In genomic region chr7:106071356-106071998, GRCh38 we compare ENCODE assay signal across 8 cellular contexts. TPM values are rescaled to one million over a fixed set of nuclear protein-coding genes. Genes with fewer than 3 reads are reported as not detected.
DNase-seq lines count a peak whose midpoint lies in the region; ATAC-seq and TF ChIP-seq lines count a peak whose summit lies in the region.

No MANE protein-coding gene starts in this region.

- H3K4me1 ChIP-seq in PC-9 (replicated peaks; ENCODE audit: insufficient read depth), result peaks cover 61% of the 10 kb centered on the region
- peaks cover 10% of the 10 kb centered on the region for H3K4me1 ChIP-seq in mesodermal cell (ENCODE audit: control insufficient read depth, insufficient read depth, low read length, poor library complexity, severe bottlenecking)

- peak; percentile 97 for ATAC-seq in HG03060 (IDR thresholded peaks at IDR 0.05; ENCODE audit: low read depth, unreplicated experiment)

- CTCF ChIA-PET in PC-9 (lab: Charles Lee), result interaction anchor here (0.7 to 1.2 kb wide), 3 partner anchors 9 to 82 kb away, joined by 3 to 6 read pairs (median 6); no protein-coding TSS in a partner anchor

- BruUV-seq in PC-9 (replicated peaks; lab: Mats Ljungman, UMichigan), result no TSS peak

- H3K36me3 ChIP-seq in PC-9 (ENCODE audit: low read depth) (no peaks in the 10 kb centered on the region), mesodermal cell (ENCODE audit: control insufficient read depth, insufficient read depth, low read length) (no peaks in the 10 kb centered on the region)

- H3K4me3 ChIP-seq in PC-9 (peak overlapping the region; percentile 24; the same call in 1 of the 2 replicates), mesodermal cell (ENCODE audit: extremely low read depth, insufficient read depth, low read length, poor library complexity, severe bottlenecking) (no peak overlapping the region)

- H3K4me2 ChIP-seq in PC-9, result peak overlapping the region; percentile 71

- intact Hi-C loops in PC-9 (cut with micrococcal nuclease; ENCODE audit: unreplicated experiment), result loop anchor here (2.0 kb wide), 1 partner anchor 39 kb away; no protein-coding TSS in a partner anchor

- peak overlapping the region; percentile 95 for H3K27ac ChIP-seq in PC-9
- H3K27ac ChIP-seq in mesodermal cell (ENCODE audit: low read depth, low read length, severe bottlenecking), result peak overlapping the region; percentile 81

- peak; percentile 56 for DNase-seq in NK-92 treated with Interleukin-12 subunit alpha and Interleukin-12 subunit beta, amount 100 ng/mL, for 24 hours (lab: John Stamatoyannopoulos, UW)
- DNase-seq in NK-92 (lab: John Stamatoyannopoulos, UW; ENCODE audit: unreplicated experiment) (no peak), PC-9 (peak; percentile 87 to 93), type B pancreatic cell (ENCODE audit: extremely low spot score, unreplicated experiment) (no peak), SW 1271 (lab: John Stamatoyannopoulos, UW) (no peak)

- H3K4me1 Mint-ChIP-seq in activated naive CD4-positive, alpha-beta T cell treated with anti-CD3 and anti-CD28 coated beads, Interleukin-2, amount 50 U/mL, for 24 hours, result peaks cover 57% of the 10 kb centered on the region
- peaks cover 32% of the 10 kb centered on the region for H3K4me1 Mint-ChIP-seq in type B pancreatic cell (ENCODE audit: unreplicated experiment)

- H3K27me3 Mint-ChIP-seq in activated naive CD4-positive, alpha-beta T cell treated with anti-CD3 and anti-CD28 coated beads, Interleukin-2, amount 50 U/mL, for 24 hours, result no peaks in the 10 kb centered on the region
- H3K27me3 Mint-ChIP-seq in type B pancreatic cell, result peaks cover 3% of the 10 kb centered on the region

- no peaks in the 10 kb centered on the region for H3K9me2 ChIP-seq in PC-9 (ENCODE audit: insufficient read depth)

- peak overlapping the region; percentile 70; the same call in 1 of the 2 replicates for H2AFZ ChIP-seq in PC-9

- peak overlapping the region; percentile 81 for H3K4me3 Mint-ChIP-seq in activated naive CD4-positive, alpha-beta T cell treated with anti-CD3 and anti-CD28 coated beads, Interleukin-2, amount 50 U/mL, for 24 hours
- H3K4me3 Mint-ChIP-seq in type B pancreatic cell, result peak overlapping the region; percentile 57

- H3K27me3 ChIP-seq in PC-9 (ENCODE audit: insufficient read depth, low read depth), result no peaks in the 10 kb centered on the region

- peak overlapping the region; percentile 95 for H3K27ac Mint-ChIP-seq in activated naive CD4-positive, alpha-beta T cell treated with anti-CD3 and anti-CD28 coated beads, Interleukin-2, amount 50 U/mL, for 24 hours
- peak overlapping the region; percentile 90 for H3K27ac Mint-ChIP-seq in type B pancreatic cell

- H4K20me1 ChIP-seq in PC-9 (ENCODE audit: insufficient read depth), result no peaks in the 10 kb centered on the region

- peaks cover 31% of the 10 kb centered on the region; the same call in 1 of the 2 replicates for H3F3A ChIP-seq in PC-9 (ENCODE audit: insufficient read depth, low read depth)

- WGBS in mesodermal cell (ENCODE audit: insufficient coverage in 2 of 2), 2 experiments, result 72 to 76% methylated on average over 5 to 6 of the region's 9 CpGs

- H3K9me3 ChIP-seq in PC-9 (ENCODE audit: insufficient read depth, low read depth) (no peaks in the 10 kb centered on the region), mesodermal cell (ENCODE audit: control insufficient read depth, low read length) (no peaks in the 10 kb centered on the region)

- no peak for TF ChIP-seq CTCF in PC-9 (conservative IDR thresholded peaks at IDR 0.05)
- TF ChIP-seq CTCF in type B pancreatic cell (conservative IDR thresholded peaks at IDR 0.05), result no peak

- H3K36me3 Mint-ChIP-seq in activated naive CD4-positive, alpha-beta T cell treated with anti-CD3 and anti-CD28 coated beads, Interleukin-2, amount 50 U/mL, for 24 hours, result no peaks in the 10 kb centered on the region
- H3K36me3 Mint-ChIP-seq in type B pancreatic cell, result no peaks in the 10 kb centered on the region

- no peaks in the 10 kb centered on the region for H3K79me2 ChIP-seq in PC-9 (ENCODE audit: low read depth)

- no peaks in the 10 kb centered on the region for H3K9me3 Mint-ChIP-seq in activated naive CD4-positive, alpha-beta T cell treated with anti-CD3 and anti-CD28 coated beads, Interleukin-2, amount 50 U/mL, for 24 hours
- no peaks in the 10 kb centered on the region for H3K9me3 Mint-ChIP-seq in type B pancreatic cell

- POLR2A ChIA-PET in PC-9 (lab: Charles Lee; ENCODE audit: unreplicated experiment), result interaction anchor here (0.6 to 1.3 kb wide), 8 partner anchors 15 to 1459 kb away, joined by 3 to 9 read pairs (median 4); no protein-coding TSS in a partner anchor

RNA-seq across cellular contexts. Expression of gene SYPL1, which starts 40.6 kb away (rescaled TPM):
- total RNA-seq in PC-9 (2021) (83.9 and 102 TPM in 2 replicates), type B pancreatic cell (ENCODE audit: low replicate concordance) (59.0 and 83.6 TPM in 2 replicates)
- 73.6 TPM for polyA plus RNA-seq in mesodermal cell (2013, experiment 1 of 2)
- 84.2 TPM for polyA plus RNA-seq in mesodermal cell (2013, experiment 2 of 2)

Comparison
In these comparisons a context has a peak if more than half of its experiments do, and no peak if none do; other contexts are left out.
1. DNase-seq: peak in NK-92 treated with Interleukin-12 subunit alpha and Interleukin-12 subunit beta, amount 100 ng/mL, for 24 hours (single experiment) and PC-9 (2 of 2); none in NK-92 (single experiment), type B pancreatic cell (single experiment) and SW 1271 (0 of 2).